Comparison of ENCODE assay signal across 8 cellular contexts in the genomic region with DNA sequence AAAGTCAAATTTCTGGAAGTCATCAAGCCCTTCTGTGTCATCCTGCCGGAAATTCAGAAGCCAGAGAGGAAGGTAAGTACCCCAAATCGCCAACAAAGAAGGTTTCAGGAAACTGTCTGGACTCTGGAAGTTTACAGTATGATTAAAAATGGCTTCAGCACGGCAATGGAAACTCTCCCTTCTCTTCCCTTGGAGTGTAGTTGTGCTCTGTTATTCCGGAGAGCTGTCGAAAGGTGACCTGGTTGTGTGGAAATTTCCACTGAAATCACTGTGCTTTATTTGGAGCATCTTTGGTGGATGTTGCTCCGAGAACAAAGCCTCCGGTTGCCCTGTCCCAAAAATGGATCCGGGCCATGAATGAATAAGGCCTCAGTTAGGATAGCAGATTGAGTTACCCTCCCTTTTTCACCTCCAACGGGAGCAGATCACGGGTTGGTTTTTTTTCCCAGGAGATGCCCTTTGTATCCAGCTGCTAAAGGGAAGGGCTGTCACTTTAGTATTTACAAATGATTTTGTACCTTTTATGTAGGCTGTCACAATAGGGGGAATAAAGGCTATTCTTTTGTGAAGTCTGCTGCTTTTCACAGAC. TPM values are rescaled to one million over a fixed set of nuclear protein-coding genes. Genes with fewer than 3 reads are reported as not detected.
DNase-seq lines count a peak whose midpoint lies in the region; ATAC-seq and TF ChIP-seq lines count a peak whose summit lies in the region.

No MANE protein-coding gene starts in this region.

- H3K9me3 ChIP-seq in OCI-LY1 (ENCODE audit: low read length): no peaks in the 10 kb centered on the region

- H3K4me2 ChIP-seq in OCI-LY1 (ENCODE audit: low read length): peak overlapping the region; percentile 99

- H2AFZ ChIP-seq in OCI-LY1 (ENCODE audit: low read length): no peak overlapping the region

- no peaks in the 10 kb centered on the region for H3K9me2 ChIP-seq in OCI-LY1 (ENCODE audit: low read depth, low read length)

- H3K9ac ChIP-seq in OCI-LY1 (ENCODE audit: low read length): peak overlapping the region; percentile 90

- peaks cover 40% of the 10 kb centered on the region for H3K4me1 ChIP-seq in OCI-LY1 (ENCODE audit: insufficient read depth, low read length, severe bottlenecking)

- no peaks in the 10 kb centered on the region for H3F3A ChIP-seq in OCI-LY1 (ENCODE audit: insufficient read depth, low read length)

- H3K27me3 ChIP-seq in OCI-LY1 (ENCODE audit: insufficient read depth, low read length): no peaks in the 10 kb centered on the region

- peaks cover 47% of the 10 kb centered on the region for H3K36me3 ChIP-seq in OCI-LY1 (ENCODE audit: insufficient read depth, low read length)

- no peaks in the 10 kb centered on the region for H3K27me3 Mint-ChIP-seq in effector memory CD8-positive, alpha-beta T cell
- no peaks in the 10 kb centered on the region for H3K27me3 Mint-ChIP-seq in naive thymus-derived CD8-positive, alpha-beta T cell

- peaks cover 48% of the 10 kb centered on the region for H3K36me3 Mint-ChIP-seq in effector memory CD8-positive, alpha-beta T cell (ENCODE audit: insufficient read depth)
- peaks cover 0 to 37% (median 2%) of the 10 kb centered on the region in 3 donors for H3K36me3 Mint-ChIP-seq in naive thymus-derived CD8-positive, alpha-beta T cell

- H3K27ac ChIP-seq in OCI-LY1 (ENCODE audit: low read depth, low read length, poor library complexity, severe bottlenecking): peak overlapping the region; percentile 0

- POLR2A ChIA-PET in naive thymus-derived CD8-positive, alpha-beta T cell (lab: Charles Lee): interaction anchor here (0.6 to 1.9 kb wide), 3 partner anchors 8 to 463 kb away, joined by 3 to 5 read pairs (median 3); a partner anchor contains a TSS

- H3K9me3 Mint-ChIP-seq in effector memory CD8-positive, alpha-beta T cell: no peaks in the 10 kb centered on the region
- no peaks in the 10 kb centered on the region for H3K9me3 Mint-ChIP-seq in naive thymus-derived CD8-positive, alpha-beta T cell

- DNase-seq in GM10266 (ENCODE audit: extremely low spot score) (peak; percentile 39), GM20000 (ENCODE audit: low spot score) (no peak), OCI-M2 (lab: John Stamatoyannopoulos, UW; ENCODE audit: unreplicated experiment) (no peak), GM03348 (ENCODE audit: low spot score) (no peak)
- no peak for DNase-seq in effector memory CD8-positive, alpha-beta T cell
- DNase-seq in naive thymus-derived CD8-positive, alpha-beta T cell: no peak

- H3K4me3 ChIP-seq in OCI-LY1 (ENCODE audit: low read depth, low read length, poor library complexity, severe bottlenecking): peak overlapping the region; percentile 93

- H3K4me3 Mint-ChIP-seq in effector memory CD8-positive, alpha-beta T cell: peak overlapping the region; percentile 94 to 98
- H3K4me3 Mint-ChIP-seq in naive thymus-derived CD8-positive, alpha-beta T cell: peak overlapping the region; percentile 90 to 99 (median 96)

- H4K20me1 ChIP-seq in OCI-LY1 (ENCODE audit: insufficient read depth, low read length): no peaks in the 10 kb centered on the region

- peak overlapping the region; percentile 94 to 97 for H3K27ac Mint-ChIP-seq in effector memory CD8-positive, alpha-beta T cell
- H3K27ac Mint-ChIP-seq in naive thymus-derived CD8-positive, alpha-beta T cell: peak overlapping the region; percentile 91 to 98 (median 96)

- no peak for ATAC-seq in effector memory CD8-positive, alpha-beta T cell (replicated peaks)
- no peak for ATAC-seq in naive thymus-derived CD8-positive, alpha-beta T cell
- ATAC-seq in HG03520 (IDR thresholded peaks at IDR 0.05; ENCODE audit: unreplicated experiment): no peak

- H3K4me1 Mint-ChIP-seq in effector memory CD8-positive, alpha-beta T cell (ENCODE audit: low read depth in 2 of 2): peaks cover 42 to 45% of the 10 kb centered on the region in 2 donors
- peaks cover 31 to 44% (median 41%) of the 10 kb centered on the region in 4 donors for H3K4me1 Mint-ChIP-seq in naive thymus-derived CD8-positive, alpha-beta T cell

- TF ChIP-seq CTCF in GM10266 (IDR thresholded peaks at IDR 0.05; ENCODE audit: control insufficient read depth, insufficient read depth, low read depth, missing control alignments) (no peak), OCI-LY1 (IDR thresholded peaks at IDR 0.05; ENCODE audit: low read length) (no peak), GM20000 (IDR thresholded peaks at IDR 0.05; ENCODE audit: extremely low read depth, missing control alignments) (no peak)

- peaks cover 27% of the 10 kb centered on the region for H3K79me2 ChIP-seq in OCI-LY1 (ENCODE audit: insufficient read depth, low read length)

RNA-seq across cellular contexts. Expression of a gene that starts 0.7 kb away (rescaled TPM):
- 10 to 100 TPM; 92.5 to 97.9 TPM for total RNA-seq in naive thymus-derived CD8-positive, alpha-beta T cell
- polyA plus RNA-seq in naive thymus-derived CD8-positive, alpha-beta T cell: 100 to 1,000 TPM in 2 of 3 donors, 10 to 100 TPM in 1; 84.7 to 107 (median 106) TPM
